In the genomic region with DNA sequence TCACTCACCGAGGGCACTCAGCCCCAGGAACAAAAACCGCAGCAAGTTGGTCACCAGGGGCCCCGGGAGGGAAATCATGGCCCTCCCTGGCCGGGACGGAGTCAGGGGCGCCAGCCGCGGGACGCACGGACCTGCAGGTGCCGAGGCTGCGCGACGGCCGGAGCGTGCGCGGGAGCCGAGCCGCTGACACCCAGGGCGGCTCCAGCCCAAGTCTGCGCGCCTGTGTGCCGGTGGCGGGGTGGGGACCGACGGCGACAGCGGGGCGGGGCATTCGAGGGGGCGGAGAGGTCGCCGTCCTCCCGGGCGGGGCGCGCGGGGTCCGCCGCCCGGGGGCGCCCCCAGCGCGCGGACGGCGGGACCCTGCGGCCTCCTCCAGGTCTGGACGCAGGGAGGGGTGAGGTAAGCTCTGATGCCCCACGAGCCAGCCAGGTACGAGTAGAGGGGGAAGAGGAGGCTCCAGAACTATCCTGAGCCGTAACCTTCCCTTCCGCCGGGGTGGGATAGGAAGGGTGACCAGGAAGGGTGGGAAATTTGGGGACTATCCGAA, we compare ENCODE assay signal across 8 cellular contexts. TPM values are rescaled to one million over a fixed set of nuclear protein-coding genes. Genes with fewer than 3 reads are reported as not detected.
DNase-seq lines count a peak whose midpoint lies in the region; ATAC-seq lines count a peak whose summit lies in the region.

A gene with protein sequence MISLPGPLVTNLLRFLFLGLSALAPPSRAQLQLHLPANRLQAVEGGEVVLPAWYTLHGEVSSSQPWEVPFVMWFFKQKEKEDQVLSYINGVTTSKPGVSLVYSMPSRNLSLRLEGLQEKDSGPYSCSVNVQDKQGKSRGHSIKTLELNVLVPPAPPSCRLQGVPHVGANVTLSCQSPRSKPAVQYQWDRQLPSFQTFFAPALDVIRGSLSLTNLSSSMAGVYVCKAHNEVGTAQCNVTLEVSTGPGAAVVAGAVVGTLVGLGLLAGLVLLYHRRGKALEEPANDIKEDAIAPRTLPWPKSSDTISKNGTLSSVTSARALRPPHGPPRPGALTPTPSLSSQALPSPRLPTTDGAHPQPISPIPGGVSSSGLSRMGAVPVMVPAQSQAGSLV (minus strand): TSS at position 214 of the 547 bp plus-strand sequence. CDS start 136 bp downstream, at position 78.

- H3K4me3 Mint-ChIP-seq in CD8-positive, alpha-beta memory T cell, result peak within 1 kb of the TSS; percentile 85 to 97 (median 91)

- H3K27ac ChIP-seq in CD8-positive, alpha-beta memory T cell (ENCODE audit: low read depth, low read length), result peak within 1 kb of the TSS; percentile 24
- no peak within 1 kb of the TSS for H3K27ac ChIP-seq in HUES64 (ENCODE audit: low read depth, low read length)

- peak within 1 kb of the TSS; percentile 68 for H3K4me3 ChIP-seq in CD8-positive, alpha-beta memory T cell (ENCODE audit: low read length)
- H3K4me3 ChIP-seq in HUES64 (ENCODE audit: low read length), result peak within 1 kb of the TSS; percentile 60

- H3K9ac ChIP-seq in HUES64 (ENCODE audit: low read depth, low read length), result peak within 1 kb of the TSS; percentile 32; the same call in 1 of the 2 replicates

- POLR2A ChIA-PET in CD8-positive, alpha-beta memory T cell (lab: Charles Lee), result interaction anchor here (1.6 to 1.8 kb wide), 2 partner anchors 16 to 89 kb away, joined by 4 to 18 read pairs; a partner anchor contains a TSS

- under 1% methylated on average over 56 of the region's 56 CpGs for WGBS in HUES64

- peaks cover 44% of the 10 kb centered on the region for H3K27me3 ChIP-seq in CD8-positive, alpha-beta memory T cell (ENCODE audit: insufficient read depth, low read length, poor library complexity, severe bottlenecking)
- peaks cover 60% of the 10 kb centered on the region for H3K27me3 ChIP-seq in HUES64 (ENCODE audit: insufficient read depth, low read length)

- CTCF ChIA-PET in CD8-positive, alpha-beta memory T cell (lab: Charles Lee), result interaction anchor here (0.7 to 7.1 kb wide), 21 partner anchors 8 to 120 kb away, joined by 3 to 90 read pairs (median 6); a partner anchor contains a TSS

- peaks cover 31% of the 10 kb centered on the region for H3K4me1 ChIP-seq in CD8-positive, alpha-beta memory T cell (ENCODE audit: insufficient read depth, low read length)
- H3K4me1 ChIP-seq in HUES64 (ENCODE audit: insufficient read depth, low read length), result peaks cover 19% of the 10 kb centered on the region

- no peaks in the 10 kb centered on the region for H3K36me3 ChIP-seq in CD8-positive, alpha-beta memory T cell (ENCODE audit: insufficient read depth, low read length)
- H3K36me3 ChIP-seq in HUES64 (ENCODE audit: insufficient read depth, low read length), result peaks cover 31% of the 10 kb centered on the region

- peaks cover 14 to 40% (median 17%) of the 10 kb centered on the region in 3 donors for H3K4me1 Mint-ChIP-seq in CD8-positive, alpha-beta memory T cell

- DNase-seq in CD8-positive, alpha-beta memory T cell, result peak; percentile 58 to 78 (median 60)
- DNase-seq in activated CD4-positive, alpha-beta T cell treated with anti-CD3 and anti-CD28 coated beads for 48 hours, result peak; percentile 69
- DNase-seq in effector CD4-positive, alpha-beta T cell, result peak; percentile 50
- DNase-seq in mucosa of gallbladder (ENCODE audit: low spot score) (no peak), AML-193 (lab: John Stamatoyannopoulos, UW) (no peak)
- peak; percentile 80 for DNase-seq in stimulated activated naive CD8-positive, alpha-beta T cell treated with anti-CD3 and anti-CD28 coated beads, Interleukin-15, Interleukin-2, amounts not matched to agents 100 U/mL and 50 U/mL, for 24 hours

- ATAC-seq in GM21360 (IDR thresholded peaks at IDR 0.05; ENCODE audit: unreplicated experiment), result peak; percentile 54
- ATAC-seq in stimulated activated naive CD8-positive, alpha-beta T cell treated with anti-CD3 and anti-CD28 coated beads, Interleukin-15, Interleukin-2, amounts not matched to agents 100 U/mL and 50 U/mL, for 24 hours, result peak; percentile 79

- H3K36me3 Mint-ChIP-seq in CD8-positive, alpha-beta memory T cell, result peaks cover 0 to 11% (median 2%) of the 10 kb centered on the region in 3 donors

- H3K9me3 Mint-ChIP-seq in CD8-positive, alpha-beta memory T cell, result no peaks in the 10 kb centered on the region

- peak within 1 kb of the TSS in 7 of 8 donors; percentile 0 to 91 (median 76) for H3K27ac Mint-ChIP-seq in CD8-positive, alpha-beta memory T cell

- H3K9me3 ChIP-seq in CD8-positive, alpha-beta memory T cell (ENCODE audit: low read length), result no peaks in the 10 kb centered on the region
- no peaks in the 10 kb centered on the region; the same call in 1 of the 2 replicates for H3K9me3 ChIP-seq in HUES64 (ENCODE audit: insufficient read depth, low read depth, low read length)

- H3K27me3 Mint-ChIP-seq in CD8-positive, alpha-beta memory T cell, result peaks cover 26 to 48% of the 10 kb centered on the region in 2 donors

RNA-seq across cellular contexts. Expression of the gene that starts here (rescaled TPM):
- under 1 TPM; 0.35 to 0.77 TPM for total RNA-seq in CD8-positive, alpha-beta memory T cell
- polyA plus RNA-seq in CD8-positive, alpha-beta memory T cell, result not detected
- 0.25 TPM for polyA plus RNA-seq in HUES64 (2013, experiment 1 of 2)
- 0.44 TPM for polyA plus RNA-seq in HUES64 (2013, experiment 2 of 2)
- 22.0 TPM for total RNA-seq in mucosa of gallbladder

Comparison
In these comparisons a context has a peak if more than half of its experiments do, and no peak if none do; other contexts are left out.
1. RNA of the gene that starts here (total RNA-seq): 22.0 TPM in mucosa of gallbladder (single experiment); 0.35 to 0.77 TPM in CD8-positive, alpha-beta memory T cell; every median in the first group is over 10 times any median in the second.
2. Peak in DNase-seq, H3K4me3 ChIP-seq and H3K27ac ChIP-seq in CD8-positive, alpha-beta memory T cell; RNA of the gene not detected or under 1 TPM.
3. DNase-seq: peak in activated CD4-positive, alpha-beta T cell treated with anti-CD3 and anti-CD28 coated beads for 48 hours (single experiment), effector CD4-positive, alpha-beta T cell (single experiment) and stimulated activated naive CD8-positive, alpha-beta T cell treated with anti-CD3 and anti-CD28 coated beads, Interleukin-15, Interleukin-2, amounts not matched to agents 100 U/mL and 50 U/mL, for 24 hours (single experiment); none in mucosa of gallbladder (single experiment) and AML-193 (0 of 2).